10 cellular contexts compared by ENCODE assay signal in the genomic region with DNA sequence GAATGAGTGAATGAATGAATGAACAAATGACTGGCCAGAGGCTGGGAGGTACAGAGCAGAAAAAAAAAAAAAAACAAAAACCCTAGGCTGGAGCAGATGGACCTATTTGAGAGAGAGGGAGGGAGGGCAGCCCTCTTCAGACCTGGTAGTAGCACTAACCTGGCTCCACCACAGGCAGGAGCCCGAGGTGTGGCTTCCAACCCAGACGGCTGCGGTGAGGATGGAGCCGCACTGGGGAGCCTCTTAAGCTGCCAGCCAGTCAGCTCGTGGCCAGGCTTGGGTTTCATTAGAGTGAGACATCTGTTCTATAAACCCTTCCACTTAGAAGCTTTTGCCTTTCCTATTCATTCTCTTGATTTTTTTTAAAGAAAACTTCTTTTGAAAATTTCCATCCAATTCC. TPM values are rescaled to one million over a fixed set of nuclear protein-coding genes. Genes with fewer than 3 reads are reported as not detected.
DNase-seq lines count a peak whose midpoint lies in the region; ATAC-seq and TF ChIP-seq lines count a peak whose summit lies in the region.
"Had no signal": no experiment of that assay in that cellular context is flagged by ENCODE, and none has a peak within 500 bp of the region (broad histone marks: within the 10 kb centered on the region; RNA-seq: fewer than 3 reads in every experiment).

No MANE protein-coding gene starts in this region.

- H3K9me3 ChIP-seq in sigmoid colon, result no peaks in the 10 kb centered on the region

- no peak for TF ChIP-seq EP300 in sigmoid colon (IDR thresholded peaks at IDR 0.05)

- ATAC-seq in HG03460 (IDR thresholded peaks at IDR 0.05; ENCODE audit: unreplicated experiment), result no peak

- H3K4me3 ChIP-seq in kidney epithelial cell (ENCODE audit: low read depth, low read length) (no peak overlapping the region), sigmoid colon (no peak overlapping the region)

- no peak overlapping the region for H3K27ac ChIP-seq in VCaP
- H3K27ac ChIP-seq in sigmoid colon, result no peak overlapping the region

- H3K4me1 ChIP-seq in sigmoid colon, result peaks cover 0 to 9% (median 4%) of the 10 kb centered on the region in 4 donors

- H3K36me3 ChIP-seq in kidney epithelial cell (ENCODE audit: control insufficient read depth, insufficient read depth, low read length) (no peaks in the 10 kb centered on the region), sigmoid colon (no peaks in the 10 kb centered on the region)

- DNase-seq in DMS153 (lab: John Stamatoyannopoulos, UW) (peak; percentile 63), NCI-H1105 treated with DMSO at 0.1 percent for 48 hours (lab: John Stamatoyannopoulos, UW) (peak; percentile 49), kidney epithelial cell (ENCODE audit: low read depth) (no peak), sigmoid colon (no peak), GM20000 (ENCODE audit: low spot score) (no peak), pons (ENCODE audit: low spot score) (no peak)
- DNase-seq: stimulated activated naive CD4-positive, alpha-beta T cell treated with Interleukin-2 at 50 U/mL for 16 hours had no signal

- TF ChIP-seq CTCF in VCaP (conservative IDR thresholded peaks at IDR 0.05) (0 out of 2 replicates have a peak, but pooled peaks have one; percentile 13), kidney epithelial cell (IDR thresholded peaks at IDR 0.05; ENCODE audit: insufficient read depth, low read length, poor library complexity, severe bottlenecking) (peak; percentile 39), sigmoid colon (IDR thresholded peaks at IDR 0.05) (no peak), GM20000 (IDR thresholded peaks at IDR 0.05; ENCODE audit: extremely low read depth, missing control alignments) (no peak)

- H3K27me3 ChIP-seq in kidney epithelial cell (ENCODE audit: control insufficient read depth, insufficient read depth, low read length) (peaks cover 50% of the 10 kb centered on the region), sigmoid colon (peaks cover 10 to 62% (median 25%) of the 10 kb centered on the region in 3 donors)

- intact Hi-C loops in sigmoid colon (cut with DNase I), result no loop called here

- 41 to 44% methylated on average over 5 of the region's 5 CpGs for WGBS in sigmoid colon, 2 donors

- TF ChIP-seq POLR2A in sigmoid colon (IDR thresholded peaks at IDR 0.05), result no peak

RNA-seq across cellular contexts. Expression of a gene that starts 16.8 kb away (rescaled TPM):
- total RNA-seq in kidney epithelial cell (0.08 and 0.68 TPM in 2 replicates), sigmoid colon (under 1 TPM in 2 of 4 donors, not detected in 2; 0.14 to 0.28 TPM)
- polyA plus RNA-seq in sigmoid colon, result 1 to 10 TPM in 1 of 3 donors, not detected in 2; 1.0 TPM
- total RNA-seq: pulmonary artery endothelial cell had no signal

RNA-seq across cellular contexts. Expression of a gene that starts 50.0 kb away (rescaled TPM):
- total RNA-seq in kidney epithelial cell (2.3 and 2.6 TPM in 2 replicates), sigmoid colon (1 to 10 TPM in 2 of 4 donors, under 1 TPM in 1, not detected in 1; 0.71 to 6.2 (median 3.0) TPM)
- polyA plus RNA-seq in sigmoid colon, result 10 to 100 TPM in 1 of 3 donors, 1 to 10 TPM in 2; 2.3 to 18.2 (median 6.0) TPM

Comparison
In these comparisons a context has a peak if more than half of its experiments do, and no peak if none do; other contexts are left out.
1. DNase-seq: peak in DMS153 (single experiment) and NCI-H1105 treated with DMSO at 0.1 percent for 48 hours (single experiment); none in kidney epithelial cell (single experiment), sigmoid colon (single experiment), GM20000 (single experiment) and pons (single experiment).
2. CTCF ChIP-seq: peak in VCaP (single experiment) and kidney epithelial cell (single experiment); none in sigmoid colon (0 of 4) and GM20000 (single experiment).